1 cellular context compared by ENCODE assay signal in genomic region chr3:190097025-190097424, GRCh38.
TF ChIP-seq lines count a peak whose summit lies in the region.

No MANE protein-coding gene starts in this region.

TF ChIP-seq in GM12878, 131 proteins besides CTCF, POLR2A, EP300 and RAD21 (continued from another document and continues in another):
- TF ChIP-seq, protein P1, sequence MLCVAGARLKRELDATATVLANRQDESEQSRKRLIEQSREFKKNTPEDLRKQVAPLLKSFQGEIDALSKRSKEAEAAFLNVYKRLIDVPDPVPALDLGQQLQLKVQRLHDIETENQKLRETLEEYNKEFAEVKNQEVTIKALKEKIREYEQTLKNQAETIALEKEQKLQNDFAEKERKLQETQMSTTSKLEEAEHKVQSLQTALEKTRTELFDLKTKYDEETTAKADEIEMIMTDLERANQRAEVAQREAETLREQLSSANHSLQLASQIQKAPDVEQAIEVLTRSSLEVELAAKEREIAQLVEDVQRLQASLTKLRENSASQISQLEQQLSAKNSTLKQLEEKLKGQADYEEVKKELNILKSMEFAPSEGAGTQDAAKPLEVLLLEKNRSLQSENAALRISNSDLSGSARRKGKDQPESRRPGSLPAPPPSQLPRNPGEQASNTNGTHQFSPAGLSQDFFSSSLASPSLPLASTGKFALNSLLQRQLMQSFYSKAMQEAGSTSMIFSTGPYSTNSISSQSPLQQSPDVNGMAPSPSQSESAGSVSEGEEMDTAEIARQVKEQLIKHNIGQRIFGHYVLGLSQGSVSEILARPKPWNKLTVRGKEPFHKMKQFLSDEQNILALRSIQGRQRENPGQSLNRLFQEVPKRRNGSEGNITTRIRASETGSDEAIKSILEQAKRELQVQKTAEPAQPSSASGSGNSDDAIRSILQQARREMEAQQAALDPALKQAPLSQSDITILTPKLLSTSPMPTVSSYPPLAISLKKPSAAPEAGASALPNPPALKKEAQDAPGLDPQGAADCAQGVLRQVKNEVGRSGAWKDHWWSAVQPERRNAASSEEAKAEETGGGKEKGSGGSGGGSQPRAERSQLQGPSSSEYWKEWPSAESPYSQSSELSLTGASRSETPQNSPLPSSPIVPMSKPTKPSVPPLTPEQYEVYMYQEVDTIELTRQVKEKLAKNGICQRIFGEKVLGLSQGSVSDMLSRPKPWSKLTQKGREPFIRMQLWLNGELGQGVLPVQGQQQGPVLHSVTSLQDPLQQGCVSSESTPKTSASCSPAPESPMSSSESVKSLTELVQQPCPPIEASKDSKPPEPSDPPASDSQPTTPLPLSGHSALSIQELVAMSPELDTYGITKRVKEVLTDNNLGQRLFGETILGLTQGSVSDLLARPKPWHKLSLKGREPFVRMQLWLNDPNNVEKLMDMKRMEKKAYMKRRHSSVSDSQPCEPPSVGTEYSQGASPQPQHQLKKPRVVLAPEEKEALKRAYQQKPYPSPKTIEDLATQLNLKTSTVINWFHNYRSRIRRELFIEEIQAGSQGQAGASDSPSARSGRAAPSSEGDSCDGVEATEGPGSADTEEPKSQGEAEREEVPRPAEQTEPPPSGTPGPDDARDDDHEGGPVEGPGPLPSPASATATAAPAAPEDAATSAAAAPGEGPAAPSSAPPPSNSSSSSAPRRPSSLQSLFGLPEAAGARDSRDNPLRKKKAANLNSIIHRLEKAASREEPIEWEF (IDR thresholded peaks at IDR 0.05; ENCODE audit: insufficient replicate concordance, low read depth, low read length), result peak; percentile 31
- TF ChIP-seq MTA2 (IDR thresholded peaks at IDR 0.05; ENCODE audit: low read depth) (no peak), RBBP5 (conservative IDR thresholded peaks at IDR 0.05) (no peak), CHD2 (IDR thresholded peaks at IDR 0.05; ENCODE audit: borderline replicate concordance, low read depth, low read length) (no peak), NR2C2 (IDR thresholded peaks at IDR 0.05; ENCODE audit: borderline replicate concordance, control insufficient read depth, insufficient read length, low read depth) (no peak), MEF2A (IDR thresholded peaks at IDR 0.05; ENCODE audit: insufficient read depth, low read depth, low read length) (0 out of 2 replicates have a peak, but pooled peaks have one; percentile 5), SP1 (IDR thresholded peaks at IDR 0.05; ENCODE audit: low read depth, low read length) (no peak), BHLHE40 (IDR thresholded peaks at IDR 0.05; ENCODE audit: borderline replicate concordance in 1 of 2, low read depth in 2 of 2, low read length in 1 of 2) (peak; percentile 22 to 32; a peak in 1 of 4 replicates), RB1 (IDR thresholded peaks at IDR 0.05; ENCODE audit: borderline replicate concordance) (no peak), ZNF687 (IDR thresholded peaks at IDR 0.05) (no peak), PML (IDR thresholded peaks at IDR 0.05; ENCODE audit: low read length) (no peak), MEF2B (IDR thresholded peaks at IDR 0.05; ENCODE audit: partially characterized antibody, poor library complexity, severe bottlenecking) (no peak), FOXM1 (IDR thresholded peaks at IDR 0.05; ENCODE audit: low read depth, low read length) (peak; percentile 50; the same call in 1 of the 2 replicates), NR2C1 (IDR thresholded peaks at IDR 0.05) (no peak), CBFB (IDR thresholded peaks at IDR 0.05; ENCODE audit: low read depth) (no peak), MTA3 (IDR thresholded peaks at IDR 0.05; ENCODE audit: borderline replicate concordance, low read length) (no peak), RELA (IDR thresholded peaks at IDR 0.05; ENCODE audit: borderline replicate concordance, partially characterized antibody) (no peak), TCF12 (IDR thresholded peaks at IDR 0.05; ENCODE audit: low read depth, low read length) (no peak), SPI1 (IDR thresholded peaks at IDR 0.05; ENCODE audit: borderline replicate concordance, insufficient read depth, low read depth, low read length) (no peak), KLF5 (IDR thresholded peaks at IDR 0.05; ENCODE audit: partially characterized antibody) (no peak), BMI1 (IDR thresholded peaks at IDR 0.05; ENCODE audit: borderline replicate concordance) (no peak), GABPA (IDR thresholded peaks at IDR 0.05; ENCODE audit: low read depth) (no peak), REST (IDR thresholded peaks at IDR 0.05; ENCODE audit: low read depth, low read length) (no peak), STAT1 (conservative IDR thresholded peaks at IDR 0.05) (no peak), NRF1 (conservative IDR thresholded peaks at IDR 0.05; ENCODE audit: low read depth, low read length) (no peak), MXI1 (IDR thresholded peaks at IDR 0.05; ENCODE audit: low read depth, low read length) (no peak), POLR2AphosphoS5 (IDR thresholded peaks at IDR 0.05; ENCODE audit: low read length) (no peak), ZNF384 (IDR thresholded peaks at IDR 0.05; ENCODE audit: borderline replicate concordance, low read depth, low read length) (no peak), E2F8 (IDR thresholded peaks at IDR 0.05; ENCODE audit: low read depth, partially characterized antibody) (no peak), SREBF2 (IDR thresholded peaks at IDR 0.05; ENCODE audit: low read length) (no peak), POU2F2 (IDR thresholded peaks at IDR 0.05; ENCODE audit: borderline replicate concordance, low read depth, low read length) (no peak), HCFC1 (IDR thresholded peaks at IDR 0.05; ENCODE audit: low read length) (no peak), USF1 (IDR thresholded peaks at IDR 0.05; ENCODE audit: borderline replicate concordance, extremely low read length, insufficient read depth, low read depth, low read length) (no peak), TARDBP (IDR thresholded peaks at IDR 0.05; ENCODE audit: borderline replicate concordance) (no peak), SMAD1 (IDR thresholded peaks at IDR 0.05; ENCODE audit: low read depth, partially characterized antibody) (no peak), DPF2 (IDR thresholded peaks at IDR 0.05) (no peak), SIX5 (IDR thresholded peaks at IDR 0.05; ENCODE audit: low read depth, low read length, severe bottlenecking) (no peak)
- TF ChIP-seq, protein P2, sequence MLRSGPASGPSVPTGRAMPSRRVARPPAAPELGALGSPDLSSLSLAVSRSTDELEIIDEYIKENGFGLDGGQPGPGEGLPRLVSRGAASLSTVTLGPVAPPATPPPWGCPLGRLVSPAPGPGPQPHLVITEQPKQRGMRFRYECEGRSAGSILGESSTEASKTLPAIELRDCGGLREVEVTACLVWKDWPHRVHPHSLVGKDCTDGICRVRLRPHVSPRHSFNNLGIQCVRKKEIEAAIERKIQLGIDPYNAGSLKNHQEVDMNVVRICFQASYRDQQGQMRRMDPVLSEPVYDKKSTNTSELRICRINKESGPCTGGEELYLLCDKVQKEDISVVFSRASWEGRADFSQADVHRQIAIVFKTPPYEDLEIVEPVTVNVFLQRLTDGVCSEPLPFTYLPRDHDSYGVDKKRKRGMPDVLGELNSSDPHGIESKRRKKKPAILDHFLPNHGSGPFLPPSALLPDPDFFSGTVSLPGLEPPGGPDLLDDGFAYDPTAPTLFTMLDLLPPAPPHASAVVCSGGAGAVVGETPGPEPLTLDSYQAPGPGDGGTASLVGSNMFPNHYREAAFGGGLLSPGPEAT (IDR thresholded peaks at IDR 0.05; ENCODE audit: low read depth), result no peak
- TF ChIP-seq, protein P3, sequence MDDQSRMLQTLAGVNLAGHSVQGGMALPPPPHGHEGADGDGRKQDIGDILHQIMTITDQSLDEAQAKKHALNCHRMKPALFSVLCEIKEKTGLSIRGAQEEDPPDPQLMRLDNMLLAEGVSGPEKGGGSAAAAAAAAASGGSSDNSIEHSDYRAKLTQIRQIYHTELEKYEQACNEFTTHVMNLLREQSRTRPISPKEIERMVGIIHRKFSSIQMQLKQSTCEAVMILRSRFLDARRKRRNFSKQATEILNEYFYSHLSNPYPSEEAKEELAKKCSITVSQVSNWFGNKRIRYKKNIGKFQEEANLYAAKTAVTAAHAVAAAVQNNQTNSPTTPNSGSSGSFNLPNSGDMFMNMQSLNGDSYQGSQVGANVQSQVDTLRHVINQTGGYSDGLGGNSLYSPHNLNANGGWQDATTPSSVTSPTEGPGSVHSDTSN (IDR thresholded peaks at IDR 0.05; ENCODE audit: insufficient replicate concordance, low read depth, low read length), result no peak
- TF ChIP-seq, protein P4, sequence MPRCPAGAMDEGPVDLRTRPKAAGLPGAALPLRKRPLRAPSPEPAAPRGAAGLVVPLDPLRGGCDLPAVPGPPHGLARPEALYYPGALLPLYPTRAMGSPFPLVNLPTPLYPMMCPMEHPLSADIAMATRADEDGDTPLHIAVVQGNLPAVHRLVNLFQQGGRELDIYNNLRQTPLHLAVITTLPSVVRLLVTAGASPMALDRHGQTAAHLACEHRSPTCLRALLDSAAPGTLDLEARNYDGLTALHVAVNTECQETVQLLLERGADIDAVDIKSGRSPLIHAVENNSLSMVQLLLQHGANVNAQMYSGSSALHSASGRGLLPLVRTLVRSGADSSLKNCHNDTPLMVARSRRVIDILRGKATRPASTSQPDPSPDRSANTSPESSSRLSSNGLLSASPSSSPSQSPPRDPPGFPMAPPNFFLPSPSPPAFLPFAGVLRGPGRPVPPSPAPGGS (IDR thresholded peaks at IDR 0.05; ENCODE audit: borderline replicate concordance, insufficient read depth, low read depth, low read length, poor library complexity, severe bottlenecking), result peak; percentile 95
